11 cellular contexts compared by ENCODE assay signal in genomic region chr20:22385602-22386299, GRCh38.
DNase-seq lines count a peak whose midpoint lies in the region; ATAC-seq, FAIRE-seq and TF ChIP-seq lines count a peak whose summit lies in the region.
"Had no signal": no experiment of that assay in that cellular context is flagged by ENCODE, and none has a peak within 500 bp of the region (broad histone marks: within the 10 kb centered on the region; RNA-seq: fewer than 3 reads in every experiment).

No MANE protein-coding gene starts in this region.

- no peak overlapping the region for H3K4me3 ChIP-seq in H1 (ENCODE audit: extremely low read depth in 1 of 4, insufficient read depth in 2 of 4, low read depth in 3 of 4, low read length in 4 of 4)
- H3K4me3 ChIP-seq in retinal pigment epithelial cell (ENCODE audit: low read length): no peak overlapping the region

- H3K36me3 ChIP-seq in H1 (ENCODE audit: control insufficient read depth in 2 of 4, insufficient read depth in 4 of 4, low read length in 3 of 4): no peaks in the 10 kb centered on the region

- DNase-seq in NCI-H1105 treated with DMSO at 0.1 percent for 48 hours (lab: John Stamatoyannopoulos, UW) (peak; percentile 5), NCI-H1105 (lab: John Stamatoyannopoulos, UW) (no peak), NCI-H748 treated with DMSO at 0.1 percent for 48 hours (lab: John Stamatoyannopoulos, UW) (peak; percentile 90), H1 (ENCODE audit: low read depth in 1 of 2, low spot score in 2 of 2) (no peak), retinal pigment epithelial cell (ENCODE audit: low read depth) (no peak), SKM-1 (lab: John Stamatoyannopoulos, UW; ENCODE audit: unreplicated experiment) (no peak), SK-N-DZ (ENCODE audit: low spot score) (no peak)
- DNase-seq: activated CD4-positive, alpha-beta T cell treated with anti-CD3 and anti-CD28 coated beads, Interleukin-2, amount 50 U/mL, for 48 hours; amniotic stem cell had no signal

- H2BK15ac ChIP-seq in H1 (ENCODE audit: low read length): no peak overlapping the region

- H2BK20ac ChIP-seq in H1 (ENCODE audit: low read length): no peak overlapping the region

- H2BK5ac ChIP-seq in H1 (ENCODE audit: low read depth, low read length): no peak overlapping the region

- no peaks in the 10 kb centered on the region for H3K79me1 ChIP-seq in H1 (ENCODE audit: low read depth, low read length)

- TF ChIP-seq CTCF in H1 (IDR thresholded peaks at IDR 0.05; ENCODE audit: control extremely low read depth in 1 of 3, insufficient read depth in 1 of 3, low read depth in 1 of 3, low read length in 3 of 3) (peak in 2 of 3 experiments; percentile 37 to 54; a peak in 2 of 4 replicates), retinal pigment epithelial cell (conservative IDR thresholded peaks at IDR 0.05; ENCODE audit: low read depth, low read length) (peak; percentile 4)

- H3K9ac ChIP-seq in H1 (replicated peaks in 1 of 4; ENCODE audit: extremely low read depth in 1 of 4, low read depth in 3 of 4, low read length in 3 of 4): no peak overlapping the region

- no peaks in the 10 kb centered on the region for H3K79me2 ChIP-seq in H1 (ENCODE audit: control insufficient read depth in 1 of 2, insufficient read depth in 2 of 2, low read length in 2 of 2)

- no peak for ATAC-seq in GM18867 (IDR thresholded peaks at IDR 0.05; ENCODE audit: unreplicated experiment)

- no peak overlapping the region for H3K18ac ChIP-seq in H1 (ENCODE audit: extremely low read depth, low read length)

- no peak overlapping the region for H2BK120ac ChIP-seq in H1 (replicated peaks; ENCODE audit: low read depth, low read length)

- H3K56ac ChIP-seq in H1 (replicated peaks; ENCODE audit: insufficient read length, low read depth, low read length): no peak overlapping the region

- TF ChIP-seq EP300 in H1 (IDR thresholded peaks at IDR 0.05; ENCODE audit: borderline replicate concordance in 1 of 2, low read depth in 2 of 2, low read length in 2 of 2): no peak

- no peak overlapping the region for H2AK5ac ChIP-seq in H1 (ENCODE audit: low read depth, low read length)

- H4K20me1 ChIP-seq in H1 (replicated peaks in 1 of 2; ENCODE audit: control insufficient read depth in 1 of 2, insufficient read depth in 2 of 2, low read length in 2 of 2): no peaks in the 10 kb centered on the region

- H2BK12ac ChIP-seq in H1 (ENCODE audit: low read depth, low read length): no peak overlapping the region

- CTCF ChIA-PET in H1 (lab: Charles Lee; ENCODE audit: partially characterized antibody): interaction anchor here (1.0 to 1.8 kb wide), 4 partner anchors 18 to 185 kb away, joined by 3 to 4 read pairs (median 4); no protein-coding TSS in a partner anchor

- no peak overlapping the region for H3K27ac ChIP-seq in H1 (ENCODE audit: low read depth, low read length)

- peak; percentile 70 to 79 for TF ChIP-seq RAD21 in H1 (IDR thresholded peaks at IDR 0.05 in 1 of 2, conservative IDR thresholded peaks at IDR 0.05 in 1 of 2; ENCODE audit: low read depth in 2 of 2, low read length in 2 of 2)

- peaks cover 3 to 8% (median 4%) of the 10 kb centered on the region in 4 experiments; a peak in 4 of 7 replicates for H3K4me1 ChIP-seq in H1 (replicated peaks in 1 of 4; ENCODE audit: control insufficient read depth in 3 of 4, insufficient read depth in 4 of 4, low read length in 3 of 4)

- 76% methylated on average over 7 of the region's 7 CpGs; no CpG with 5 or more reads in 1 of the 2 experiments for WGBS in H1 (ENCODE audit: extremely low coverage in 1 of 2, insufficient coverage in 1 of 2, insufficient read length in 1 of 2, insufficient replicate concordance in 2 of 2, low coverage in 1 of 2, low lambda C conversion rate in 2 of 2, missing lambda C conversion rate in 1 of 2), 2 experiments

- H3K23ac ChIP-seq in H1 (ENCODE audit: insufficient read length): no peak overlapping the region

- no peak overlapping the region for H4K5ac ChIP-seq in H1 (ENCODE audit: insufficient read length, low read depth, low read length)

- no peak overlapping the region for H4K91ac ChIP-seq in H1 (replicated peaks; ENCODE audit: insufficient read length, low read length)

- POLR2A ChIA-PET in H1 (lab: Charles Lee; ENCODE audit: partially characterized antibody): no interaction called here

- peak; percentile 55 for FAIRE-seq in H1 (lab: Jason Lieb, UNC)
- FAIRE-seq: A204.1 had no signal

- no peak overlapping the region for H2AFZ ChIP-seq in H1 (ENCODE audit: low read length)

- no peak overlapping the region for H3K4me2 ChIP-seq in H1 (ENCODE audit: insufficient read depth in 1 of 2, low read depth in 2 of 2, low read length in 2 of 2)

- no peak overlapping the region for H3K14ac ChIP-seq in H1 (ENCODE audit: insufficient read length)

- H3K27me3 ChIP-seq in H1 (replicated peaks in 1 of 4; ENCODE audit: control insufficient read depth in 3 of 4, extremely low read depth in 1 of 4, insufficient read depth in 3 of 4, low read length in 3 of 4): no peaks in the 10 kb centered on the region

- no peak overlapping the region for H4K8ac ChIP-seq in H1 (ENCODE audit: extremely low read depth, insufficient read depth, low read length)

- H3K9me3 ChIP-seq in H1 (ENCODE audit: insufficient read depth in 2 of 2, low read depth in 1 of 2, low read length in 1 of 2): no peaks in the 10 kb centered on the region

- H3K4ac ChIP-seq in H1 (replicated peaks; ENCODE audit: insufficient read length, low read depth, low read length): no peak overlapping the region

- H3K23me2 ChIP-seq in H1 (ENCODE audit: low read depth, low read length): no peaks in the 10 kb centered on the region

- TF ChIP-seq POLR2A in H1 (IDR thresholded peaks at IDR 0.05; ENCODE audit: control extremely low read depth in 1 of 2, low read depth in 2 of 2, low read length in 2 of 2): no peak

TF ChIP-seq in H1, 55 proteins besides CTCF, POLR2A, EP300 and RAD21:
- TF ChIP-seq SIN3A (conservative IDR thresholded peaks at IDR 0.05 in 1 of 2, IDR thresholded peaks at IDR 0.05 in 1 of 2; ENCODE audit: low read depth in 1 of 2, low read length in 2 of 2) (no peak), MAFK (IDR thresholded peaks at IDR 0.05; ENCODE audit: low read depth, low read length) (no peak), POLR2AphosphoS5 (IDR thresholded peaks at IDR 0.05; ENCODE audit: low read depth, low read length) (no peak), RBBP5 (IDR thresholded peaks at IDR 0.05; ENCODE audit: borderline replicate concordance, low read depth, low read length) (no peak), CBX8 (IDR thresholded peaks at IDR 0.05; ENCODE audit: borderline replicate concordance, low read depth, low read length) (no peak), KDM1A (IDR thresholded peaks at IDR 0.05; ENCODE audit: borderline replicate concordance, low read length) (no peak), JUN (IDR thresholded peaks at IDR 0.05; ENCODE audit: low read depth, low read length) (no peak), SP1 (IDR thresholded peaks at IDR 0.05; ENCODE audit: low read depth, low read length) (no peak), CREB1 (IDR thresholded peaks at IDR 0.05) (no peak), ATF2 (IDR thresholded peaks at IDR 0.05; ENCODE audit: low read length) (no peak), TAF7 (optimal IDR thresholded peaks at IDR 0.05; ENCODE audit: borderline replicate concordance, low read depth, low read length) (no peak), TBP (IDR thresholded peaks at IDR 0.05; ENCODE audit: low read depth, low read length) (no peak), BRCA1 (IDR thresholded peaks at IDR 0.05; ENCODE audit: low read depth, low read length) (no peak), E2F6 (IDR thresholded peaks at IDR 0.05) (no peak)

Comparison
In these comparisons a context has a peak if more than half of its experiments do, and no peak if none do; other contexts are left out.
1. DNase-seq: peak in NCI-H1105 treated with DMSO at 0.1 percent for 48 hours (single experiment) and NCI-H748 treated with DMSO at 0.1 percent for 48 hours (single experiment); none in NCI-H1105 (single experiment), H1 (0 of 2), retinal pigment epithelial cell (single experiment), SKM-1 (single experiment) and SK-N-DZ (single experiment).